Comparison of ENCODE assay signal across 8 cellular contexts in genomic region chr1:204431310-204432184, GRCh38. TPM values are rescaled to one million over a fixed set of nuclear protein-coding genes. Genes with fewer than 3 reads are reported as not detected.
DNase-seq lines count a peak whose midpoint lies in the region; ATAC-seq and TF ChIP-seq lines count a peak whose summit lies in the region.

No MANE protein-coding gene starts in this region.

- H3K36me3 ChIP-seq in colonic mucosa (peaks cover 14% of the 10 kb centered on the region), right lobe of liver (peaks cover 0 to 23% (median 1%) of the 10 kb centered on the region in 4 donors)

- CTCF ChIA-PET in AG04449 (lab: Yijun Ruan, JAX): interaction anchor here (0.6 to 30.9 kb wide), 27 partner anchors 9 to 632 kb away, joined by 3 to 1052 read pairs (median 5); partner anchors contain the start of gene PIK3C2B

- H3K9me3 ChIP-seq in colonic mucosa (no peaks in the 10 kb centered on the region), right lobe of liver (no peaks in the 10 kb centered on the region)

- H3K4me3 ChIP-seq in AG04449 (ENCODE audit: low read depth, low read length) (no peak overlapping the region), colonic mucosa (no peak overlapping the region), right lobe of liver (no peak overlapping the region)

- H3K27ac ChIP-seq in colonic mucosa: no peak overlapping the region
- H3K27ac ChIP-seq in right lobe of liver: no peak overlapping the region

- H3K27me3 ChIP-seq in colonic mucosa (no peaks in the 10 kb centered on the region), right lobe of liver (no peaks in the 10 kb centered on the region)

- POLR2A ChIA-PET in AG04449 (lab: Yijun Ruan, JAX): interaction anchor here (0.9 to 1.1 kb wide), 2 partner anchors 14 to 22 kb away, joined by 3 to 4 read pairs; no protein-coding TSS in a partner anchor

- DNase-seq in AG04449 (ENCODE audit: low read depth, low spot score): peak; percentile 46
- DNase-seq in NCI-H510A (lab: John Stamatoyannopoulos, UW): peak; percentile 18
- DNase-seq in activated CD4-positive, alpha-beta T cell treated with anti-CD3 and anti-CD28 coated beads, Interleukin-2, amount 50 U/mL, for 1 hour: peak; percentile 84
- peak; percentile 83 for DNase-seq in colonic mucosa
- DNase-seq in right lobe of liver: peak; percentile 76 to 83 (median 81)
- peak; percentile 65 to 82 (median 71) for DNase-seq in stimulated activated CD4-positive, alpha-beta T cell treated with anti-CD3 and anti-CD28 coated beads, TNF-alpha, amount 100 ng/mL, for 24 hours (ENCODE audit: low read depth in 3 of 3)

- H3K4me1 ChIP-seq in colonic mucosa (no peaks in the 10 kb centered on the region), right lobe of liver (peaks cover 0 to 35% (median 7%) of the 10 kb centered on the region in 4 donors)

- peak; percentile 52 for ATAC-seq in GM21723 (IDR thresholded peaks at IDR 0.05; ENCODE audit: unreplicated experiment)
- ATAC-seq in right lobe of liver: peak; percentile 74 to 79 (median 76)
- ATAC-seq in HG03432 (IDR thresholded peaks at IDR 0.05; ENCODE audit: unreplicated experiment): no peak

- TF ChIP-seq CTCF in AG04449 (IDR thresholded peaks at IDR 0.05; ENCODE audit: insufficient read depth, low read length, missing control alignments): peak; percentile 85
- peak; percentile 85 for TF ChIP-seq CTCF in colonic mucosa (IDR thresholded peaks at IDR 0.05)
- peak; percentile 79 to 95 (median 94) for TF ChIP-seq CTCF in right lobe of liver (IDR thresholded peaks at IDR 0.05)

- WGBS in right lobe of liver (ENCODE audit: insufficient coverage, low coverage, low lambda C conversion rate, missing lambda C conversion rate): 15% methylated on average over 4 of the region's 13 CpGs

- no peak for TF ChIP-seq POLR2A in right lobe of liver (IDR thresholded peaks at IDR 0.05)

- no peak overlapping the region for H3K9ac ChIP-seq in colonic mucosa (ENCODE audit: low read depth in 2 of 2, low read length in 2 of 2)

- intact Hi-C loops in colonic mucosa (cut with DNase I) (loop anchor here (5.0 kb wide), 1 partner anchor 71 kb away; no protein-coding TSS in a partner anchor), right lobe of liver (cut with DNase I) (no loop called here)

RNA-seq across cellular contexts. Expression of gene PPP1R15B, which starts 19.9 kb away (rescaled TPM):
- total RNA-seq in colonic mucosa (10 to 100 TPM; 50.8 to 79.6 TPM), right lobe of liver (10 to 100 TPM; 28.6 to 43.6 (median 34.3) TPM)

Comparison
In these comparisons a context has a peak if more than half of its experiments do, and no peak if none do; other contexts are left out.
1. DNase-seq: peak in every context shown above with its lines; median percentile 84 in activated CD4-positive, alpha-beta T cell treated with anti-CD3 and anti-CD28 coated beads, Interleukin-2, amount 50 U/mL, for 1 hour; 83 in colonic mucosa; 81 in right lobe of liver; 71 in stimulated activated CD4-positive, alpha-beta T cell treated with anti-CD3 and anti-CD28 coated beads, TNF-alpha, amount 100 ng/mL, for 24 hours; 46 in AG04449; 18 in NCI-H510A.